In the genomic region with DNA sequence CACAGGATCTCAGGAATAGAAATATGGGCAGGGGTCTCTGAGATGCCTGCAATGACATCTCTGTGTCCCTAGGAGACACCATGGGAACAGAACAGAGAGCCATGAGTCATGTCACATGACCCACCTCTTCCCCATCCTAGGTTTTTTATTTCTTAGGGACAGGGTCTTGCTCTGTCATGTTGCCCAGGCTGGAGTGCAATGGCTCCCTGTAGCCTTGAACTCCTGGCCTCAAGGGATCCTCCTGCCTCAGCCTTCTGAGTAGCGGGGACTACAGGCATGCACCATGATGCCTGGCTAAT, we compare ENCODE assay signal across 16 cellular contexts.
"Had no signal": no experiment of that assay in that cellular context is flagged by ENCODE, and none has a peak within 500 bp of the region (broad histone marks: within the 10 kb centered on the region; RNA-seq: fewer than 3 reads in every experiment).

No MANE protein-coding gene starts in this region.

- DNase-seq: activated CD4-positive, alpha-beta memory T cell treated with anti-CD3 and anti-CD28 coated beads, Interleukin-2, amount 10 ng/mL, durations not matched to agents 7 days and 5 days; activated gamma-delta T cell; activated T-cell treated with anti-CD3 and anti-CD28 coated beads, Interleukin-2, amount 50 U/mL, for 48 hours; foreskin melanocyte; kidney glomerular epithelial cell; stimulated activated CD4-positive, alpha-beta T cell treated with anti-CD3 and anti-CD28 coated beads, Interleukin-15, amount 100 ng/mL, for 24 hours; stomach; T1000 had no signal

- H3K4me3 ChIP-seq: breast epithelium, dorsolateral prefrontal cortex, lung, mucosa of descending colon, prostate gland, stomach, tibial nerve had no signal

- H3K27me3 ChIP-seq: breast epithelium, dorsolateral prefrontal cortex, stomach, tibial nerve had no signal

- H3K9me3 Mint-ChIP-seq: activated CD4-positive, alpha-beta memory T cell treated with anti-CD3 and anti-CD28 coated beads, Interleukin-2, amount 10 ng/mL, durations not matched to agents 7 days and 5 days; natural killer cell treated with Interleukin-12 subunit alpha and Interleukin-12 subunit beta and Interleukin-15 and Interleukin-18, amount 100 ng/mL, for 72 hours had no signal

- ATAC-seq: natural killer cell treated with Interleukin-12 subunit alpha and Interleukin-12 subunit beta and Interleukin-15 and Interleukin-18, amount 100 ng/mL, for 72 hours had no signal

- H3K4me3 Mint-ChIP-seq: activated CD4-positive, alpha-beta memory T cell treated with anti-CD3 and anti-CD28 coated beads, Interleukin-2, amount 10 ng/mL, durations not matched to agents 7 days and 5 days; activated naive CD8-positive, alpha-beta T cell; natural killer cell treated with Interleukin-12 subunit alpha and Interleukin-12 subunit beta and Interleukin-15 and Interleukin-18, amount 100 ng/mL, for 72 hours had no signal

- H3K36me3 Mint-ChIP-seq: activated naive CD8-positive, alpha-beta T cell; natural killer cell treated with Interleukin-12 subunit alpha and Interleukin-12 subunit beta and Interleukin-15 and Interleukin-18, amount 100 ng/mL, for 72 hours had no signal

- H3K27ac Mint-ChIP-seq: activated CD4-positive, alpha-beta memory T cell treated with anti-CD3 and anti-CD28 coated beads, Interleukin-2, amount 10 ng/mL, durations not matched to agents 7 days and 5 days; activated naive CD8-positive, alpha-beta T cell; natural killer cell treated with Interleukin-12 subunit alpha and Interleukin-12 subunit beta and Interleukin-15 and Interleukin-18, amount 100 ng/mL, for 72 hours had no signal

- H3K36me3 ChIP-seq: breast epithelium, prostate gland, stomach, tibial nerve had no signal

- H3K4me1 Mint-ChIP-seq: activated CD4-positive, alpha-beta memory T cell treated with anti-CD3 and anti-CD28 coated beads, Interleukin-2, amount 10 ng/mL, durations not matched to agents 7 days and 5 days had no signal

- H3K9me3 ChIP-seq: breast epithelium, mucosa of descending colon, prostate gland, stomach, tibial nerve had no signal

- H3K27me3 Mint-ChIP-seq: activated naive CD8-positive, alpha-beta T cell; natural killer cell treated with Interleukin-12 subunit alpha and Interleukin-12 subunit beta and Interleukin-15 and Interleukin-18, amount 100 ng/mL, for 72 hours had no signal
